ENCODE assay signal across 1 cellular context in genomic region chr17:40532520-40533253, GRCh38.
TF ChIP-seq lines count a peak whose summit lies in the region.

No MANE protein-coding gene starts in this region.

TF ChIP-seq in K562, 482 proteins besides CTCF, POLR2A, EP300 and RAD21 (continued from another document):
- 0 out of 2 replicates have a peak, but pooled peaks have one; percentile 13 for TF ChIP-seq FOSL1 (tag; conservative IDR thresholded peaks at IDR 0.05)
- TF ChIP-seq SIN3A (IDR thresholded peaks at IDR 0.05; ENCODE audit: borderline replicate concordance in 2 of 2, control insufficient read depth in 1 of 2, low read depth in 2 of 2, low read length in 2 of 2), result no peak
- TF ChIP-seq ZNF3 (CRISPR knock-in tag; IDR thresholded peaks at IDR 0.05), result 0 out of 2 replicates have a peak, but pooled peaks have one; percentile 16
- no peak for TF ChIP-seq TAF9B (IDR thresholded peaks at IDR 0.05; ENCODE audit: partially characterized antibody)
- peak; percentile 34; the same call in 1 of the 2 replicates for TF ChIP-seq BCOR (IDR thresholded peaks at IDR 0.05)
- TF ChIP-seq ID3 (CRISPR knock-in tag; IDR thresholded peaks at IDR 0.05), result no peak
- 0 out of 2 replicates have a peak, but pooled peaks have one; percentile 61 for TF ChIP-seq ID3 (tag; IDR thresholded peaks at IDR 0.05)
- TF ChIP-seq ZNF197 (CRISPR knock-in tag; IDR thresholded peaks at IDR 0.05; ENCODE audit: low read depth), result no peak
- no peak for TF ChIP-seq ZFP30 (CRISPR knock-in tag; IDR thresholded peaks at IDR 0.05; ENCODE audit: borderline replicate concordance)
- TF ChIP-seq PHF20 (IDR thresholded peaks at IDR 0.05; ENCODE audit: partially characterized antibody), result no peak
- no peak for TF ChIP-seq RBM15 (IDR thresholded peaks at IDR 0.05; ENCODE audit: insufficient read depth, low read length)
- TF ChIP-seq NUFIP1 (IDR thresholded peaks at IDR 0.05; ENCODE audit: partially characterized antibody), result no peak
- no peak for TF ChIP-seq SLC30A9 (CRISPR knock-in tag; IDR thresholded peaks at IDR 0.05)
- peak; percentile 49; the same call in 1 of the 2 replicates for TF ChIP-seq SPI1 (IDR thresholded peaks at IDR 0.05; ENCODE audit: borderline replicate concordance, low read depth, low read length)
- TF ChIP-seq CBFA2T3 (IDR thresholded peaks at IDR 0.05), result no peak
- TF ChIP-seq CREBBP (IDR thresholded peaks at IDR 0.05; ENCODE audit: low read depth, low read length), result no peak
- no peak for TF ChIP-seq ZNF41 (CRISPR knock-in tag; conservative IDR thresholded peaks at IDR 0.05)
- no peak for TF ChIP-seq ZBTB1 (CRISPR knock-in tag; IDR thresholded peaks at IDR 0.05; ENCODE audit: borderline replicate concordance, low read depth)
- TF ChIP-seq ZFP36 (IDR thresholded peaks at IDR 0.05; ENCODE audit: low read depth, low read length, partially characterized antibody), result no peak
- no peak for TF ChIP-seq BMI1 (IDR thresholded peaks at IDR 0.05; ENCODE audit: low read length)
- no peak for TF ChIP-seq JUN (IDR thresholded peaks at IDR 0.05; ENCODE audit: borderline replicate concordance, low read depth, low read length)
- no peak for TF ChIP-seq JUN (CRISPR knock-in tag; IDR thresholded peaks at IDR 0.05; ENCODE audit: borderline replicate concordance)
- no peak for TF ChIP-seq MCM5 (IDR thresholded peaks at IDR 0.05; ENCODE audit: low read depth)
- TF ChIP-seq FUS (optimal IDR thresholded peaks at IDR 0.05; ENCODE audit: low read depth, low read length), result no peak
- no peak for TF ChIP-seq ELK1 (CRISPR knock-in tag; IDR thresholded peaks at IDR 0.05)
- no peak for TF ChIP-seq GATAD2B (IDR thresholded peaks at IDR 0.05; ENCODE audit: borderline replicate concordance)
- TF ChIP-seq ETV6 (IDR thresholded peaks at IDR 0.05; ENCODE audit: borderline replicate concordance in 1 of 2, low read depth in 2 of 2, low read length in 1 of 2), result no peak
- no peak for TF ChIP-seq ETV6 (CRISPR knock-in tag; IDR thresholded peaks at IDR 0.05; ENCODE audit: borderline replicate concordance)
- no peak for TF ChIP-seq MBD2 (IDR thresholded peaks at IDR 0.05; ENCODE audit: borderline replicate concordance, low read depth)
- no peak for TF ChIP-seq FOXA3 (CRISPR knock-in tag; conservative IDR thresholded peaks at IDR 0.05 in 1 of 2, IDR thresholded peaks at IDR 0.05 in 1 of 2)
- no peak for TF ChIP-seq ETV1 (tag; conservative IDR thresholded peaks at IDR 0.05; ENCODE audit: low read depth)
- TF ChIP-seq RBM25 (IDR thresholded peaks at IDR 0.05; ENCODE audit: low read depth, low read length, severe bottlenecking), result peak; percentile 68
- TF ChIP-seq SREBF1 (IDR thresholded peaks at IDR 0.05; ENCODE audit: borderline replicate concordance, low read depth, low read length), result no peak
- TF ChIP-seq ADNP (tag; IDR thresholded peaks at IDR 0.05), result peak; percentile 87
- no peak for TF ChIP-seq THAP12 (CRISPR knock-in tag; IDR thresholded peaks at IDR 0.05)
- no peak for TF ChIP-seq OTX1 (CRISPR knock-in tag; IDR thresholded peaks at IDR 0.05)
